ENCODE assay signal across 8 cellular contexts in genomic region chr6:166997768-166998255, GRCh38. TPM values are rescaled to one million over a fixed set of nuclear protein-coding genes. Genes with fewer than 3 reads are reported as not detected.
DNase-seq lines count a peak whose midpoint lies in the region; ATAC-seq and TF ChIP-seq lines count a peak whose summit lies in the region.

No MANE protein-coding gene starts in this region.

- peak; percentile 68 for TF ChIP-seq CTCF in retinal pigment epithelial cell (conservative IDR thresholded peaks at IDR 0.05; ENCODE audit: low read depth, low read length)

- in situ Hi-C loops in Caki2 (cut with HindIII; ENCODE audit: low pct_unique_long_range_greater_than_20kb, low sequenced_read_pairs), result no loop called here

- ATAC-seq in GM21381 (IDR thresholded peaks at IDR 0.05; ENCODE audit: unreplicated experiment), result peak; percentile 23

- peak; percentile 67 for DNase-seq in Caki2 (ENCODE audit: low read depth)
- DNase-seq in Jurkat, Clone E6-1 (ENCODE audit: low read depth, low spot score), result peak; percentile 22
- peak; percentile 53 for DNase-seq in SKM-1 treated with dmso at 0.1 percent for 144 hours (lab: John Stamatoyannopoulos, UW; ENCODE audit: unreplicated experiment)
- DNase-seq in amniotic stem cell (lab: John Stamatoyannopoulos, UW), result peak; percentile 62
- peak; percentile 41 for DNase-seq in hepatic stellate cell (ENCODE audit: low spot score)
- peak; percentile 40 for DNase-seq in retinal pigment epithelial cell (ENCODE audit: low read depth)
- DNase-seq in GDM1 (lab: John Stamatoyannopoulos, UW), result no peak

- H3K4me3 ChIP-seq in Jurkat, Clone E6-1 (ENCODE audit: low read length), result peak overlapping the region; percentile 83
- H3K4me3 ChIP-seq in retinal pigment epithelial cell (ENCODE audit: low read length), result peak overlapping the region; percentile 82

RNA-seq across cellular contexts. Expression of gene CEP43, which starts 1.4 kb away (rescaled TPM):
- 9.9 and 19.3 TPM in 2 replicates for total RNA-seq in Caki2 (2014; rRNA removed; shearing (Covaris generic); ENCODE audit: low replicate concordance)
- polyA plus RNA-seq in Jurkat, Clone E6-1 (2012; ENCODE audit: insufficient read depth, insufficient read length), result 30.2 TPM

RNA-seq across cellular contexts. Expression of gene RNASET2, which starts 41.5 kb away (rescaled TPM):
- total RNA-seq in Caki2 (2014; rRNA removed; shearing (Covaris generic); ENCODE audit: low replicate concordance), result 53.4 and 54.7 TPM in 2 replicates
- 25.3 TPM for polyA plus RNA-seq in Jurkat, Clone E6-1 (2012; ENCODE audit: insufficient read depth, insufficient read length)
